In the genomic region with DNA sequence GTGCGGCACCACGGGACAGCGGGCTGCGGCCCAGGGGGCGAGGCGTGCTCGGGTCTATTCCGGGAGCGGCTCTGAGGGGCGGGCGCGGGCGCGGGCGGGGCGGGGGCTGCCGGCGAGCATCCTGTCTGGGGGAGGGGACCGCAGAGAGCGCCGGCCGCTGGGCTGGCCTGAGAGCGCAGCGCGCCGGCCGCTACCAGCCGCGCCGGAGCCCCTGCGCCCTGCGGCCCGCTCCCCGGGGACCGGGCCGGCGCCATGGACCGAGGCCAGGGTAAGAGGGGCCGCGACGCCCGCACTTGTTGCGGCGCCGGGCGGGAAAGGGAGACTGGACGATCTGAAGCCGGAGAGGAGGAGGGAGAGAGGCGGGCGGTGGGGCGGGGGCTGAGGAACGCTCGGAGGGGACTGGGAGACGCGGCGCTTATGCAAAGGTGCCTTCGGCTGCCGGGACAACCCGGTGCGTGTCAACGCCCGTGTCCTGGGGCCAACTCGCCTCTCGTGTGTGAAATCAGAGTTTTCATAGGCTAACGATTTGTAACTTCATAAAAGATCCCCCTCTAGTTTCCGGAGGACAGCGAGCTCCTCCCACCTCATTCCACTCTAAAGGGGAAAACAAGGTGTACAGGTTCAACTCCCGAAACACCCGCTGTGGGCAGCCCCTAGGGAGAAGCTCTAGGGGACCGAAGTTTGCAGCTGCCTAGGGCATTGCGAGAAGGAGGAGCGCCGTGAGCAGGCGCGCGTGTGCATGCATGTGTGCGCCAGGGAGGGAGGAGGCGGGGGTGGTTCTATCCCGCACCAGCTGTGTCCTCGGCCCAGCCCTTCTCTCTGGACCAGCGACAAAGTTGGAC, we compare ENCODE assay signal across 8 cellular contexts. TPM values are rescaled to one million over a fixed set of nuclear protein-coding genes. Genes with fewer than 3 reads are reported as not detected.
DNase-seq lines count a peak whose midpoint lies in the region; ATAC-seq and TF ChIP-seq lines count a peak whose summit lies in the region.

A gene (plus strand): TSS at position 143 of the 842 bp plus-strand sequence. CDS start 110 bp downstream, at position 253.

- no peaks in the 10 kb centered on the region for H3K27me3 ChIP-seq in MG63
- H3K27me3 ChIP-seq in foreskin keratinocyte, result no peaks in the 10 kb centered on the region
- H3K27me3 ChIP-seq in upper lobe of right lung, result peaks cover 6% of the 10 kb centered on the region

- DNase-seq in DMS 273 (lab: John Stamatoyannopoulos, UW; ENCODE audit: unreplicated experiment), result peak; percentile 85
- DNase-seq in DMS 273 treated with DMSO at 0.1 percent for 48 hours (lab: John Stamatoyannopoulos, UW), result no peak
- peak; percentile 80 for DNase-seq in MG63
- peak; percentile 35 for DNase-seq in activated naive CD4-positive, alpha-beta T cell treated with anti-CD3 and anti-CD28 coated beads for 36 hours
- peak in 1 of 2 donors; percentile 63 for DNase-seq in foreskin keratinocyte
- no peak for DNase-seq in naive B cell
- peak; percentile 84 for DNase-seq in upper lobe of right lung
- no peak for DNase-seq in amniotic stem cell (lab: John Stamatoyannopoulos, UW)

- CTCF ChIA-PET in activated naive CD4-positive, alpha-beta T cell treated with anti-CD3 and anti-CD28 coated beads for 36 hours (lab: Charles Lee), result interaction anchor here (1.0 to 1.6 kb wide), 3 partner anchors 95 to 236 kb away, joined by 3 read pairs; a partner anchor contains a TSS

- H3K4me3 Mint-ChIP-seq in activated naive CD4-positive, alpha-beta T cell treated with anti-CD3 and anti-CD28 coated beads for 36 hours, result peak within 1 kb of the TSS; percentile 81
- H3K4me3 Mint-ChIP-seq in naive B cell, result peak within 1 kb of the TSS; percentile 73 to 93 (median 89)

- H3K36me3 ChIP-seq in MG63 (no peaks in the 10 kb centered on the region), upper lobe of right lung (no peaks in the 10 kb centered on the region)

- H3K27me3 Mint-ChIP-seq in activated naive CD4-positive, alpha-beta T cell treated with anti-CD3 and anti-CD28 coated beads for 36 hours (ENCODE audit: low read depth), result peaks cover 20% of the 10 kb centered on the region
- H3K27me3 Mint-ChIP-seq in naive B cell, result peaks cover 40 to 61% (median 51%) of the 10 kb centered on the region in 3 donors

- H3K9me3 Mint-ChIP-seq in activated naive CD4-positive, alpha-beta T cell treated with anti-CD3 and anti-CD28 coated beads for 36 hours, result no peaks in the 10 kb centered on the region
- peaks cover 9 to 25% (median 21%) of the 10 kb centered on the region in 7 donors for H3K9me3 Mint-ChIP-seq in naive B cell

- no peaks in the 10 kb centered on the region for H3K36me3 Mint-ChIP-seq in activated naive CD4-positive, alpha-beta T cell treated with anti-CD3 and anti-CD28 coated beads for 36 hours (ENCODE audit: low read depth)
- peaks cover 14 to 24% of the 10 kb centered on the region in 2 donors for H3K36me3 Mint-ChIP-seq in naive B cell

- peaks cover 9% of the 10 kb centered on the region for H3K4me1 Mint-ChIP-seq in activated naive CD4-positive, alpha-beta T cell treated with anti-CD3 and anti-CD28 coated beads for 36 hours (ENCODE audit: low read depth)
- peaks cover 7 to 15% (median 14%) of the 10 kb centered on the region in 3 donors for H3K4me1 Mint-ChIP-seq in naive B cell

- TF ChIP-seq CTCF in foreskin keratinocyte (conservative IDR thresholded peaks at IDR 0.05), result peak; percentile 1
- no peak for TF ChIP-seq CTCF in upper lobe of right lung (IDR thresholded peaks at IDR 0.05)

- H3K9me3 ChIP-seq in MG63 (peaks cover 12% of the 10 kb centered on the region), upper lobe of right lung (peaks cover 12% of the 10 kb centered on the region)

- H3K27ac Mint-ChIP-seq in activated naive CD4-positive, alpha-beta T cell treated with anti-CD3 and anti-CD28 coated beads for 36 hours, result no peak within 1 kb of the TSS
- peak within 1 kb of the TSS in 2 of 6 donors; percentile 15 to 60 for H3K27ac Mint-ChIP-seq in naive B cell

- intact Hi-C loops in activated naive CD4-positive, alpha-beta T cell treated with anti-CD3 and anti-CD28 coated beads for 36 hours (cut with micrococcal nuclease), result no loop called here
- intact Hi-C loops in upper lobe of right lung (cut with DNase I), result no loop called here

- H3K4me1 ChIP-seq in foreskin keratinocyte (no peaks in the 10 kb centered on the region), upper lobe of right lung (peaks cover 7% of the 10 kb centered on the region)

- ATAC-seq in foreskin keratinocyte, result peak; percentile 72
- peak; percentile 56 to 60 for ATAC-seq in naive B cell (ENCODE audit: low read depth in 2 of 2)
- ATAC-seq in upper lobe of right lung, result peak; percentile 86

- H3K4me3 ChIP-seq in MG63 (peak within 1 kb of the TSS; percentile 78), upper lobe of right lung (peak within 1 kb of the TSS; percentile 63)

- H3K27ac ChIP-seq in foreskin keratinocyte, result peak within 1 kb of the TSS; percentile 95
- peak within 1 kb of the TSS; percentile 78 for H3K27ac ChIP-seq in upper lobe of right lung

RNA-seq across cellular contexts. Expression of the gene that starts here (rescaled TPM):
- 8.1 and 16.2 TPM in 2 replicates for total RNA-seq in MG63 (2014; rRNA removed; shearing (Covaris generic); ENCODE audit: low replicate concordance)
- under 1 TPM in 1 of 2 experiments, not detected in 1; 0.07 TPM for total RNA-seq in activated naive CD4-positive, alpha-beta T cell treated with anti-CD3 and anti-CD28 coated beads for 36 hours
- total RNA-seq in foreskin keratinocyte, result 16.5 and 16.6 TPM in 2 replicates
- 9.8 and 10.1 TPM in 2 replicates for polyA plus RNA-seq in foreskin keratinocyte
- under 1 TPM in 2 of 6 donors, not detected in 4; 0.27 to 0.31 TPM for polyA plus RNA-seq in naive B cell (ENCODE audit: low read depth in 6 of 6)
- 32.7 TPM for total RNA-seq in upper lobe of right lung

Comparison
In these comparisons a context has a peak if more than half of its experiments do, and no peak if none do; other contexts are left out.
1. DNase-seq: peak in DMS 273 (single experiment), MG63 (single experiment) and upper lobe of right lung (single experiment); none in DMS 273 treated with DMSO at 0.1 percent for 48 hours (single experiment), naive B cell (single experiment) and amniotic stem cell (single experiment).
2. Peak in DNase-seq in activated naive CD4-positive, alpha-beta T cell treated with anti-CD3 and anti-CD28 coated beads for 36 hours; RNA of the gene not detected or under 1 TPM.
3. Peak in ATAC-seq in naive B cell; RNA of the gene not detected or under 1 TPM.
4. Peak in every context shown above with its lines, with median percentiles within 50 percentile points of each other: ATAC-seq.